1 cellular context compared by ENCODE assay signal in the genomic region with DNA sequence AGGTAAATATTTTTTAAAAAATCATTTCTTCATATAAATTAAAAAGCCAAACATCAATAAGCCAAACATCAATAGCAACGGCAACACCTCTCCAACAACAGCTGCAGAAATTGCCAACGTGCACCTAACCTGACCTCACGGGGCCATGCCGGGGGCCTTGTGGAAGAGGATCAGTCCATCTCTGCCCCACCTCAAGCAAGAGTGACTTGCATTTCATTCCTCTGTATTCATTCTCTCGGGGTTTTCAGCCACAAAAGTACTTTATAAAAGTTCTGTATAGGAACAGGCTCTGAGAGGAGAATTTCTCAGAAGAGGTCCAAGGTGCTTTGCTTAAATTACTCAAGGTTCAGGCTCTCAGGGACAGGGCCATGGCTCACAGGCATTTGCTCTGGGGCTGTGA.
TF ChIP-seq lines count a peak whose summit lies in the region.

No MANE protein-coding gene starts in this region.

TF ChIP-seq in IMR-90, 13 proteins besides CTCF, POLR2A, EP300 and RAD21:
- no peak for TF ChIP-seq MXI1 (IDR thresholded peaks at IDR 0.05; ENCODE audit: borderline replicate concordance, low read depth, low read length)
- TF ChIP-seq MAFK (IDR thresholded peaks at IDR 0.05; ENCODE audit: low read depth, low read length) = no peak
- TF ChIP-seq, protein P1, sequence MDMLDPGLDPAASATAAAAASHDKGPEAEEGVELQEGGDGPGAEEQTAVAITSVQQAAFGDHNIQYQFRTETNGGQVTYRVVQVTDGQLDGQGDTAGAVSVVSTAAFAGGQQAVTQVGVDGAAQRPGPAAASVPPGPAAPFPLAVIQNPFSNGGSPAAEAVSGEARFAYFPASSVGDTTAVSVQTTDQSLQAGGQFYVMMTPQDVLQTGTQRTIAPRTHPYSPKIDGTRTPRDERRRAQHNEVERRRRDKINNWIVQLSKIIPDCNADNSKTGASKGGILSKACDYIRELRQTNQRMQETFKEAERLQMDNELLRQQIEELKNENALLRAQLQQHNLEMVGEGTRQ (IDR thresholded peaks at IDR 0.05; ENCODE audit: low read depth, low read length) = no peak
